In the genomic region with DNA sequence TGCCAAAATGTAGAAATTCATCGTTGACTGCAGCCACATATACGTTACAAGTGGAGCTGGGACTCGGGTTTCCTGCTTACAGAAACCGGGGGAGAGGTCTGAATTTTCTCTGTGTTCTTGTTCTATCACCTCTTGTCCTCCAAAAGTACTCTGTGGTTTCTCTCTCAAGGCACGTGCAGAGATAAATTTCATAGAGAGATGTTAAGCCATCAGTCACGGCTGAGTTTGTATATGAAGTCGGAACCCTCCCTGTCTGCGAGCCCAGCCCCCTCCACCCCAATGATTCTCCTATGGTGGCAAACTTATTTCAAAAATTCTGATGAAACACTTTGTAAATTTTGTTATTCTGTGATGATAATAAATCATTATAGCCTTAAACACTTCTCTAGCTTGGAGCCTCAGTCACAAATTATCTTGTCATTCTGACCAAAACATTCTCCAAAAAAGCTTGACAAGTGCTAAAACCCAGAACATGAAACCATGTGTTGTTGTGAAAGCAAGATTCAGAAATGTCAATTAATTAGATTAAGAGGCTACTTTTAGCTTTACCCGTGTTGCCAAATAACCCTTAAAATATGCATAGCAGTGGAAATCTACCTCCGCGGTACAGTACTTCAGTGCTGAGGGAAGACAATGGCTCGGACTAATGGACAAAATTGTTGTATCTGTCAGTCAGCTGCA, we compare ENCODE assay signal across 24 cellular contexts.
DNase-seq lines count a peak whose midpoint lies in the region; ATAC-seq, FAIRE-seq and TF ChIP-seq lines count a peak whose summit lies in the region.
"Had no signal": no experiment of that assay in that cellular context is flagged by ENCODE, and none has a peak within 500 bp of the region (broad histone marks: within the 10 kb centered on the region; RNA-seq: fewer than 3 reads in every experiment).

No MANE protein-coding gene starts in this region.

- BruUV-seq in A673 (replicated peaks; lab: Mats Ljungman, UMichigan) (no TSS peak), IMR-90 (replicated peaks; lab: Mats Ljungman, UMichigan) (no TSS peak)

- peak overlapping the region; percentile 73 for H3K4me2 ChIP-seq in IMR-90 (ENCODE audit: low read depth, low read length)

- no peak for TF ChIP-seq RAD21 in IMR-90 (IDR thresholded peaks at IDR 0.05; ENCODE audit: low read length)

- no peaks in the 10 kb centered on the region for H3K4me1 Mint-ChIP-seq in neural crest cell
- H3K4me1 Mint-ChIP-seq in WTC11: peaks cover 34% of the 10 kb centered on the region
- H3K4me1 Mint-ChIP-seq: IgD-negative memory B cell had no signal

- no peaks in the 10 kb centered on the region; the same call in 1 of the 2 replicates for H3K9me1 ChIP-seq in IMR-90 (ENCODE audit: insufficient read depth, low read length)

- peak overlapping the region; percentile 29; the same call in 1 of the 2 replicates for H3K4ac ChIP-seq in IMR-90 (ENCODE audit: low read depth, low read length)

- no peak overlapping the region; the same call in 1 of the 2 replicates for H4K5ac ChIP-seq in IMR-90 (ENCODE audit: low read depth, low read length)

- peak overlapping the region; percentile 2 for H3K27ac ChIP-seq in A673 (ENCODE audit: low read depth, low read length, poor library complexity, severe bottlenecking)
- peak overlapping the region; percentile 6; the same call in 1 of the 2 replicates for H3K27ac ChIP-seq in IMR-90 (ENCODE audit: insufficient read depth, low read length)
- H3K27ac ChIP-seq: breast epithelium, HL-60, upper lobe of left lung had no signal

- H2BK120ac ChIP-seq in IMR-90 (ENCODE audit: low read depth, low read length): peak overlapping the region; percentile 54

- H3K4me3 ChIP-seq in A673 (ENCODE audit: low read depth, low read length, poor library complexity, severe bottlenecking): no peak overlapping the region
- H3K4me3 ChIP-seq in IMR-90 (ENCODE audit: insufficient read depth, low read depth, low read length): peak overlapping the region; percentile 16; the same call in 1 of the 2 replicates
- H3K4me3 ChIP-seq: breast epithelium, HAP-1, upper lobe of left lung had no signal

- H2BK15ac ChIP-seq in IMR-90 (ENCODE audit: low read depth, low read length): peak overlapping the region; percentile 22; the same call in 1 of the 3 replicates

- peak overlapping the region in 1 of 2 experiments; percentile 32; a peak in 2 of 4 replicates for H4K8ac ChIP-seq in IMR-90 (ENCODE audit: low read depth in 2 of 2, low read length in 2 of 2)

- H2BK5ac ChIP-seq in IMR-90 (ENCODE audit: low read depth, low read length, poor library complexity, severe bottlenecking): no peak overlapping the region

- dilution Hi-C loops in IMR-90 (cut with HindIII; ENCODE audit: low sequenced_read_pairs, unreplicated experiment): no loop called here

- in situ Hi-C loops in IMR-90 (cut with MboI; ENCODE audit: low sequenced_read_pairs): no loop called here

- H3K18ac ChIP-seq in IMR-90 (ENCODE audit: low read depth, low read length): peak overlapping the region; percentile 29; the same call in 1 of the 2 replicates

- H3K27me3 ChIP-seq in A673 (replicated peaks; ENCODE audit: insufficient read depth, low read depth, low read length, poor library complexity): no peaks in the 10 kb centered on the region
- no peaks in the 10 kb centered on the region for H3K27me3 ChIP-seq in IMR-90 (ENCODE audit: control insufficient read depth, insufficient read depth, low read length)
- H3K27me3 ChIP-seq: breast epithelium, upper lobe of left lung had no signal

- peak overlapping the region; percentile 11; the same call in 1 of the 2 replicates for H3K23ac ChIP-seq in IMR-90 (ENCODE audit: low read depth, low read length)

- no peaks in the 10 kb centered on the region for H3K27me3 Mint-ChIP-seq in neural crest cell (ENCODE audit: low read depth)
- no peaks in the 10 kb centered on the region for H3K27me3 Mint-ChIP-seq in WTC11 (ENCODE audit: low read depth)
- H3K27me3 Mint-ChIP-seq: IgD-negative memory B cell had no signal

- no peak overlapping the region for H3K4me3 Mint-ChIP-seq in neural crest cell
- no peak overlapping the region for H3K4me3 Mint-ChIP-seq in WTC11
- H3K4me3 Mint-ChIP-seq: activated CD8-positive, alpha-beta T cell treated with anti-CD3 and anti-CD28 coated beads, Interleukin-2, amount 10 ng/mL, durations not matched to agents 7 days and 5 days; activated T-helper 1 cell treated with anti-CD3 and anti-CD28 coated beads, Interleukin-12 subunit alpha, Interleukin-12 subunit beta, Interleukin-2, Interleukin-4 antibody, amounts not matched to agents 30 ng/mL and 10 ng/mL and 1 ng/mL, durations not matched to agents 14 hours and 24 hours and 36 hours; IgD-negative memory B cell; natural killer cell had no signal

- H3K36me3 Mint-ChIP-seq in neural crest cell (ENCODE audit: low read depth) (no peaks in the 10 kb centered on the region), WTC11 (no peaks in the 10 kb centered on the region)
- H3K36me3 Mint-ChIP-seq: IgD-negative memory B cell, natural killer cell had no signal

- no peak overlapping the region for H2AK9ac ChIP-seq in IMR-90 (replicated peaks; ENCODE audit: low read depth, low read length, poor library complexity)

- no peaks in the 10 kb centered on the region for H4K20me1 ChIP-seq in IMR-90 (ENCODE audit: insufficient read depth, low read length)

- no peaks in the 10 kb centered on the region for H3K79me1 ChIP-seq in IMR-90 (ENCODE audit: low read depth in 1 of 2, low read length in 2 of 2)

- peak overlapping the region; percentile 40 for H3K14ac ChIP-seq in IMR-90 (replicated peaks; ENCODE audit: low read depth, low read length)

- TF ChIP-seq CTCF in A673 (conservative IDR thresholded peaks at IDR 0.05; ENCODE audit: low read depth, low read length): no peak
- no peak for TF ChIP-seq CTCF in IMR-90 (conservative IDR thresholded peaks at IDR 0.05; ENCODE audit: low read depth, low read length)
- no peak for TF ChIP-seq CTCF in neural crest cell (conservative IDR thresholded peaks at IDR 0.05)
- TF ChIP-seq CTCF in WTC11 (IDR thresholded peaks at IDR 0.05): no peak

- intact Hi-C loops in A673 (cut with micrococcal nuclease; ENCODE audit: unreplicated experiment): no loop called here
- intact Hi-C loops in IMR-90 (cut with micrococcal nuclease): loop anchor here (2.0 to 5.0 kb wide), 2 partner anchors 29 to 134 kb away; no protein-coding TSS in a partner anchor

- no peak overlapping the region for H2AK5ac ChIP-seq in IMR-90 (ENCODE audit: low read depth, low read length)

- peak overlapping the region; percentile 67 for H3K27ac Mint-ChIP-seq in neural crest cell (ENCODE audit: unreplicated experiment)
- H3K27ac Mint-ChIP-seq in WTC11: no peak overlapping the region
- H3K27ac Mint-ChIP-seq: activated CD8-positive, alpha-beta T cell treated with anti-CD3 and anti-CD28 coated beads, Interleukin-2, amount 10 ng/mL, durations not matched to agents 7 days and 5 days; activated T-helper 1 cell treated with anti-CD3 and anti-CD28 coated beads, Interleukin-12 subunit alpha, Interleukin-12 subunit beta, Interleukin-2, Interleukin-4 antibody, amounts not matched to agents 30 ng/mL and 10 ng/mL and 1 ng/mL, durations not matched to agents 14 hours and 24 hours and 36 hours; natural killer cell had no signal

- FAIRE-seq in endometrium (lab: Jason Lieb, UNC): peak; percentile 15

- POLR2A ChIA-PET in A673 (lab: Charles Lee; ENCODE audit: low non-redundant PET) (interaction anchor here (1.1 kb wide), 1 partner anchor 223 kb away, joined by 3 read pairs; no protein-coding TSS in a partner anchor), IMR-90 (lab: Charles Lee; ENCODE audit: unreplicated experiment) (no interaction called here), WTC11 (lab: Charles Lee) (no interaction called here)

- H3K9ac ChIP-seq in IMR-90 (ENCODE audit: low read depth, low read length): peak overlapping the region; percentile 26; the same call in 1 of the 2 replicates

- H3K56ac ChIP-seq in IMR-90 (ENCODE audit: extremely low read depth, insufficient read depth, low read length): peak overlapping the region; percentile 26; the same call in 1 of the 2 replicates

- TF ChIP-seq POLR2A in IMR-90 (IDR thresholded peaks at IDR 0.05; ENCODE audit: low read depth, low read length): no peak

- peak; percentile 16; the same call in 1 of the 2 replicates for ATAC-seq in IMR-90 (ENCODE audit: low read depth)
- ATAC-seq in WTC11: no peak
- ATAC-seq: activated CD8-positive, alpha-beta T cell treated with anti-CD3 and anti-CD28 coated beads, Interleukin-2, amount 10 ng/mL, durations not matched to agents 7 days and 5 days; natural killer cell had no signal

- no peaks in the 10 kb centered on the region for H3K9me3 ChIP-seq in A673 (ENCODE audit: low read depth, low read length, poor library complexity, severe bottlenecking)
- H3K9me3 ChIP-seq in IMR-90 (ENCODE audit: control insufficient read depth, insufficient read depth, low read length): no peaks in the 10 kb centered on the region
- H3K9me3 ChIP-seq: breast epithelium, Caco-2, HAP-1, upper lobe of left lung had no signal

- no peak overlapping the region for H4K91ac ChIP-seq in IMR-90 (ENCODE audit: insufficient read depth, low read depth, low read length)

- CTCF ChIA-PET in A673 (lab: Charles Lee): no interaction called here
- CTCF ChIA-PET in IMR-90 (lab: Yijun Ruan, JAX): no interaction called here
- CTCF ChIA-PET in WTC11 (lab: Charles Lee): no interaction called here

- peak overlapping the region; percentile 53 for H2BK20ac ChIP-seq in IMR-90 (ENCODE audit: low read depth, low read length)

- peaks cover 19% of the 10 kb centered on the region for H3K4me1 ChIP-seq in A673 (ENCODE audit: insufficient read depth, low read length, poor library complexity, severe bottlenecking)
- peaks cover 11% of the 10 kb centered on the region for H3K4me1 ChIP-seq in IMR-90 (ENCODE audit: control insufficient read depth, insufficient read depth, low read length)
- H3K4me1 ChIP-seq: breast epithelium, Caco-2, HAP-1 had no signal

- DNase-seq in A673 (ENCODE audit: low spot score) (peak; percentile 10), IMR-90 (peak; percentile 38), neural crest cell (ENCODE audit: low read depth, low spot score) (no peak), WTC11 (ENCODE audit: low spot score) (no peak), hypothalamus (lab: John Stamatoyannopoulos, UW) (no peak), NCI-H2081 treated with DMSO at 0.1 percent for 48 hours (lab: John Stamatoyannopoulos, UW) (no peak), AG08396 (ENCODE audit: low spot score) (no peak)
- DNase-seq: activated CD8-positive, alpha-beta T cell treated with anti-CD3 and anti-CD28 coated beads, Interleukin-2, amount 10 ng/mL, durations not matched to agents 7 days and 5 days; Caco-2; hippocampal formation; natural killer cell; NCI-H2029; NCI-H526; SHP77 treated with DMSO at 0.1 percent for 48 hours; stimulated activated CD4-positive, alpha-beta T cell treated with anti-CD3 and anti-CD28 coated beads, Interleukin-15, amount 100 ng/mL, for 24 hours; stimulated activated naive CD4-positive, alpha-beta T cell; T-helper 2 cell; upper lobe of left lung had no signal

- H3K36me3 ChIP-seq in A673 (ENCODE audit: insufficient read depth, low read length, poor library complexity, severe bottlenecking): no peaks in the 10 kb centered on the region
- H3K36me3 ChIP-seq in IMR-90 (ENCODE audit: control insufficient read depth, insufficient read depth, low read length): no peaks in the 10 kb centered on the region
- H3K36me3 ChIP-seq: breast epithelium, HAP-1, upper lobe of left lung had no signal

- WGBS in IMR-90 (ENCODE audit: extremely low coverage in 2 of 2, insufficient read length in 1 of 2), 2 experiments: 40% methylated on average over 1 of the region's 12 CpGs; no CpG with 5 or more reads in 1 of the 2 experiments

- H3K9me3 Mint-ChIP-seq in neural crest cell (no peaks in the 10 kb centered on the region), WTC11 (no peaks in the 10 kb centered on the region)
- H3K9me3 Mint-ChIP-seq: activated T-helper 1 cell treated with anti-CD3 and anti-CD28 coated beads, Interleukin-12 subunit alpha, Interleukin-12 subunit beta, Interleukin-2, Interleukin-4 antibody, amounts not matched to agents 30 ng/mL and 10 ng/mL and 1 ng/mL, durations not matched to agents 14 hours and 24 hours and 36 hours; natural killer cell had no signal

- peak overlapping the region; percentile 66 for H2AFZ ChIP-seq in IMR-90 (replicated peaks; ENCODE audit: low read length, poor library complexity)

Comparison
In these comparisons a context has a peak if more than half of its experiments do, and no peak if none do; other contexts are left out.
1. DNase-seq: peak in A673 (single experiment) and IMR-90 (single experiment); none in neural crest cell (single experiment), WTC11 (single experiment), hypothalamus (0 of 51), NCI-H2081 treated with DMSO at 0.1 percent for 48 hours (single experiment) and AG08396 (single experiment).